Comparison of ENCODE assay signal across 17 cellular contexts in genomic region chr7:23419845-23420244, GRCh38. TPM values are rescaled to one million over a fixed set of nuclear protein-coding genes. Genes with fewer than 3 reads are reported as not detected.
DNase-seq lines count a peak whose midpoint lies in the region; ATAC-seq, FAIRE-seq and TF ChIP-seq lines count a peak whose summit lies in the region.
"Had no signal": no experiment of that assay in that cellular context is flagged by ENCODE, and none has a peak within 500 bp of the region (broad histone marks: within the 10 kb centered on the region; RNA-seq: fewer than 3 reads in every experiment).

No MANE protein-coding gene starts in this region.

- H3K4me1 Mint-ChIP-seq in Calu3 (ENCODE audit: low read depth, unreplicated experiment) (peaks cover 45% of the 10 kb centered on the region), endodermal cell (peaks cover 39% of the 10 kb centered on the region)
- H3K4me1 Mint-ChIP-seq in stimulated activated effector memory CD8-positive, alpha-beta T cell treated with anti-CD3 and anti-CD28 coated beads, Interleukin-12 subunit alpha, Interleukin-12 subunit beta, amount 100 ng/mL, for 72 hours: no peaks in the 10 kb centered on the region
- H3K4me1 Mint-ChIP-seq: CD14-positive monocyte had no signal

- H3F3A ChIP-seq in OCI-LY1 (ENCODE audit: insufficient read depth, low read length) (no peaks in the 10 kb centered on the region), SU-DHL-6 (ENCODE audit: insufficient read depth) (peaks cover 40% of the 10 kb centered on the region)

- no TSS peak for BruUV-seq in Calu3 (replicated peaks; lab: Mats Ljungman, UMichigan)

- H3K9me3 ChIP-seq in OCI-LY1 (ENCODE audit: low read length): no peaks in the 10 kb centered on the region
- H3K9me3 ChIP-seq in SU-DHL-6 (ENCODE audit: insufficient read depth, low read length): no peaks in the 10 kb centered on the region
- H3K9me3 ChIP-seq in endodermal cell (ENCODE audit: control insufficient read depth, low read length): no peaks in the 10 kb centered on the region
- H3K9me3 ChIP-seq: A549 had no signal

- H3K4me3 ChIP-seq in OCI-LY1 (ENCODE audit: low read depth, low read length, poor library complexity, severe bottlenecking) (no peak overlapping the region), SU-DHL-6 (ENCODE audit: insufficient read depth, low read length, poor library complexity, severe bottlenecking) (no peak overlapping the region), endodermal cell (ENCODE audit: low read length) (no peak overlapping the region)
- H3K4me3 ChIP-seq: A549, K562 had no signal

- H3K27me3 ChIP-seq in OCI-LY1 (ENCODE audit: insufficient read depth, low read length) (no peaks in the 10 kb centered on the region), SU-DHL-6 (ENCODE audit: low read length) (no peaks in the 10 kb centered on the region), endodermal cell (ENCODE audit: control insufficient read depth, insufficient read depth, low read length, poor library complexity, severe bottlenecking) (no peaks in the 10 kb centered on the region)

- H3K4me2 ChIP-seq in OCI-LY1 (ENCODE audit: low read length) (peak overlapping the region; percentile 22), SU-DHL-6 (ENCODE audit: low read depth, low read length, poor library complexity, severe bottlenecking) (no peak overlapping the region)
- H3K4me2 ChIP-seq: A549 had no signal

- no peak for TF ChIP-seq CTCF in Calu3 (IDR thresholded peaks at IDR 0.05; ENCODE audit: unreplicated experiment)
- no peak for TF ChIP-seq CTCF in OCI-LY1 (IDR thresholded peaks at IDR 0.05; ENCODE audit: low read length)
- no peak for TF ChIP-seq CTCF in SU-DHL-6 (IDR thresholded peaks at IDR 0.05; ENCODE audit: insufficient read depth, low read length, poor library complexity, severe bottlenecking)
- no peak for TF ChIP-seq CTCF in endodermal cell (conservative IDR thresholded peaks at IDR 0.05)

- H3K79me2 ChIP-seq in OCI-LY1 (ENCODE audit: insufficient read depth, low read length) (peaks cover 68% of the 10 kb centered on the region), SU-DHL-6 (ENCODE audit: insufficient read depth, low read length) (peaks cover 100% of the 10 kb centered on the region)

- H4K20me1 ChIP-seq in OCI-LY1 (ENCODE audit: insufficient read depth, low read length) (no peaks in the 10 kb centered on the region), SU-DHL-6 (ENCODE audit: low read depth, low read length) (peaks cover 15% of the 10 kb centered on the region; the same call in 1 of the 2 replicates)

- H3K9me2 ChIP-seq in OCI-LY1 (ENCODE audit: low read depth, low read length) (no peaks in the 10 kb centered on the region), SU-DHL-6 (replicated peaks; ENCODE audit: insufficient read depth, low read length) (no peaks in the 10 kb centered on the region)

- H3K36me3 ChIP-seq in OCI-LY1 (ENCODE audit: insufficient read depth, low read length): peaks cover 29% of the 10 kb centered on the region
- peaks cover 40% of the 10 kb centered on the region for H3K36me3 ChIP-seq in SU-DHL-6 (ENCODE audit: low read length)
- peaks cover 46% of the 10 kb centered on the region for H3K36me3 ChIP-seq in endodermal cell (ENCODE audit: control insufficient read depth, insufficient read depth, low read length)

- TF ChIP-seq POLR2A in GM12892 (IDR thresholded peaks at IDR 0.05; ENCODE audit: low read depth, low read length): no peak

- H3K36me3 Mint-ChIP-seq in Calu3 (ENCODE audit: insufficient read depth, unreplicated experiment) (peaks cover 58% of the 10 kb centered on the region), endodermal cell (ENCODE audit: low read depth) (peaks cover 29% of the 10 kb centered on the region)
- H3K36me3 Mint-ChIP-seq in stimulated activated effector memory CD8-positive, alpha-beta T cell treated with anti-CD3 and anti-CD28 coated beads, Interleukin-12 subunit alpha, Interleukin-12 subunit beta, amount 100 ng/mL, for 72 hours: no peaks in the 10 kb centered on the region
- H3K36me3 Mint-ChIP-seq: CD14-positive monocyte; CD8-positive, alpha-beta T cell had no signal

- DNase-seq in Calu3: no peak
- DNase-seq in GM12892 (ENCODE audit: insufficient read length): no peak
- DNase-seq in endodermal cell: no peak
- no peak for DNase-seq in stimulated activated effector memory CD8-positive, alpha-beta T cell treated with anti-CD3 and anti-CD28 coated beads, Interleukin-12 subunit alpha, Interleukin-12 subunit beta, amount 100 ng/mL, for 72 hours (ENCODE audit: low spot score in 2 of 2)
- DNase-seq in HT-29 (ENCODE audit: low spot score): no peak
- DNase-seq in H4 (ENCODE audit: low spot score): no peak
- DNase-seq: CD8-positive, alpha-beta T cell; COR-L47; DMS53; GOT3; HCEC 1CT had no signal

- H3K27ac ChIP-seq in OCI-LY1 (ENCODE audit: low read depth, low read length, poor library complexity, severe bottlenecking): peak overlapping the region; percentile 57
- peak overlapping the region; percentile 49; the same call in 1 of the 2 replicates for H3K27ac ChIP-seq in SU-DHL-6 (ENCODE audit: low read depth, low read length)
- H3K27ac ChIP-seq in endodermal cell (ENCODE audit: low read depth, low read length): no peak overlapping the region
- H3K27ac ChIP-seq: A549, HL-60 had no signal

- peak; percentile 65 for FAIRE-seq in GM12892 (lab: Jason Lieb, UNC)
- FAIRE-seq: A549, K562 had no signal

- H3K27ac Mint-ChIP-seq in Calu3 (ENCODE audit: unreplicated experiment) (peak overlapping the region; percentile 56), endodermal cell (no peak overlapping the region)
- no peak overlapping the region for H3K27ac Mint-ChIP-seq in stimulated activated effector memory CD8-positive, alpha-beta T cell treated with anti-CD3 and anti-CD28 coated beads, Interleukin-12 subunit alpha, Interleukin-12 subunit beta, amount 100 ng/mL, for 72 hours
- H3K27ac Mint-ChIP-seq: CD14-positive monocyte; CD8-positive, alpha-beta T cell had no signal

- H3K9ac ChIP-seq in OCI-LY1 (ENCODE audit: low read length) (peak overlapping the region; percentile 34; the same call in 1 of the 2 replicates), SU-DHL-6 (ENCODE audit: low read length) (no peak overlapping the region), endodermal cell (ENCODE audit: extremely low read depth, low read length, poor library complexity, severe bottlenecking) (no peak overlapping the region)

- no peaks in the 10 kb centered on the region for H3K27me3 Mint-ChIP-seq in Calu3 (ENCODE audit: unreplicated experiment)
- no peaks in the 10 kb centered on the region for H3K27me3 Mint-ChIP-seq in endodermal cell (ENCODE audit: insufficient read depth)

- WGBS in endodermal cell (ENCODE audit: insufficient coverage in 1 of 2, insufficient read length in 1 of 2), 2 experiments: no CpG with 5 or more reads among the region's 1 CpG

- CTCF ChIA-PET in Calu3 (lab: Charles Lee): interaction anchor here (1.2 kb wide), 1 partner anchor 25 kb away, joined by 3 read pairs; no protein-coding TSS in a partner anchor

- no peaks in the 10 kb centered on the region for H3K9me3 Mint-ChIP-seq in Calu3 (ENCODE audit: low read depth, unreplicated experiment)
- no peaks in the 10 kb centered on the region for H3K9me3 Mint-ChIP-seq in endodermal cell
- no peaks in the 10 kb centered on the region for H3K9me3 Mint-ChIP-seq in stimulated activated effector memory CD8-positive, alpha-beta T cell treated with anti-CD3 and anti-CD28 coated beads, Interleukin-12 subunit alpha, Interleukin-12 subunit beta, amount 100 ng/mL, for 72 hours
- H3K9me3 Mint-ChIP-seq: CD14-positive monocyte; CD8-positive, alpha-beta T cell had no signal

- H2AFZ ChIP-seq in OCI-LY1 (ENCODE audit: low read length): no peak overlapping the region
- no peak overlapping the region for H2AFZ ChIP-seq in SU-DHL-6 (ENCODE audit: low read depth, low read length, severe bottlenecking)

- ATAC-seq in stimulated activated effector memory CD8-positive, alpha-beta T cell treated with anti-CD3 and anti-CD28 coated beads, Interleukin-12 subunit alpha, Interleukin-12 subunit beta, amount 100 ng/mL, for 72 hours: no peak
- ATAC-seq: A549; CD8-positive, alpha-beta T cell; K562 had no signal

- intact Hi-C loops in Calu3 (cut with micrococcal nuclease; ENCODE audit: unreplicated experiment): loop anchor here (2.0 to 10.0 kb wide), 2 partner anchors 63 to 145 kb away; no protein-coding TSS in a partner anchor

- H3K4me3 Mint-ChIP-seq in Calu3 (ENCODE audit: low read depth, unreplicated experiment) (no peak overlapping the region), endodermal cell (no peak overlapping the region)
- no peak overlapping the region for H3K4me3 Mint-ChIP-seq in stimulated activated effector memory CD8-positive, alpha-beta T cell treated with anti-CD3 and anti-CD28 coated beads, Interleukin-12 subunit alpha, Interleukin-12 subunit beta, amount 100 ng/mL, for 72 hours
- H3K4me3 Mint-ChIP-seq: CD14-positive monocyte; CD8-positive, alpha-beta T cell had no signal

- H3K4me1 ChIP-seq in OCI-LY1 (ENCODE audit: insufficient read depth, low read length, severe bottlenecking) (peaks cover 38% of the 10 kb centered on the region), endodermal cell (ENCODE audit: control insufficient read depth, insufficient read depth, low read length) (peaks cover 2% of the 10 kb centered on the region)

RNA-seq across cellular contexts. Expression of gene IGF2BP3, which starts 50.4 kb away (rescaled TPM):
- total RNA-seq in Calu3 (2022): 111 and 114 TPM in 2 replicates
- 33.7 TPM for polyA plus RNA-seq in GM12892 (2012; ENCODE audit: missing spikeins)
- total RNA-seq in endodermal cell: 100 to 1,000 TPM; 114 to 123 TPM
- polyA plus RNA-seq in endodermal cell (2013, experiment 1 of 2): 96.3 TPM
- 93.1 TPM for polyA plus RNA-seq in endodermal cell (2013, experiment 2 of 2)
- total RNA-seq in HT-29 (2014; rRNA removed; shearing (Covaris generic)): 30.0 and 44.0 TPM in 2 replicates
- total RNA-seq in H4 (2014; rRNA removed; shearing (Covaris generic)): 68.8 and 110 TPM in 2 replicates
- total RNA-seq: CD8-positive, alpha-beta T cell had no signal
